1 cellular context compared by ENCODE assay signal in genomic region chr18:13280066-13280795, GRCh38.
TF ChIP-seq lines count a peak whose summit lies in the region.

No MANE protein-coding gene starts in this region.

TF ChIP-seq in GM23338, 12 proteins besides CTCF, POLR2A, EP300 and RAD21 (continued from another document):
- TF ChIP-seq CREB1 (CRISPR knock-in tag; IDR thresholded peaks at IDR 0.05; ENCODE audit: low read depth) = no peak
- TF ChIP-seq REST (IDR thresholded peaks at IDR 0.05; ENCODE audit: unreplicated experiment) = no peak
- no peak for TF ChIP-seq NANOG (IDR thresholded peaks at IDR 0.05; ENCODE audit: borderline replicate concordance)
